ENCODE assay signal across 8 cellular contexts in the genomic region with DNA sequence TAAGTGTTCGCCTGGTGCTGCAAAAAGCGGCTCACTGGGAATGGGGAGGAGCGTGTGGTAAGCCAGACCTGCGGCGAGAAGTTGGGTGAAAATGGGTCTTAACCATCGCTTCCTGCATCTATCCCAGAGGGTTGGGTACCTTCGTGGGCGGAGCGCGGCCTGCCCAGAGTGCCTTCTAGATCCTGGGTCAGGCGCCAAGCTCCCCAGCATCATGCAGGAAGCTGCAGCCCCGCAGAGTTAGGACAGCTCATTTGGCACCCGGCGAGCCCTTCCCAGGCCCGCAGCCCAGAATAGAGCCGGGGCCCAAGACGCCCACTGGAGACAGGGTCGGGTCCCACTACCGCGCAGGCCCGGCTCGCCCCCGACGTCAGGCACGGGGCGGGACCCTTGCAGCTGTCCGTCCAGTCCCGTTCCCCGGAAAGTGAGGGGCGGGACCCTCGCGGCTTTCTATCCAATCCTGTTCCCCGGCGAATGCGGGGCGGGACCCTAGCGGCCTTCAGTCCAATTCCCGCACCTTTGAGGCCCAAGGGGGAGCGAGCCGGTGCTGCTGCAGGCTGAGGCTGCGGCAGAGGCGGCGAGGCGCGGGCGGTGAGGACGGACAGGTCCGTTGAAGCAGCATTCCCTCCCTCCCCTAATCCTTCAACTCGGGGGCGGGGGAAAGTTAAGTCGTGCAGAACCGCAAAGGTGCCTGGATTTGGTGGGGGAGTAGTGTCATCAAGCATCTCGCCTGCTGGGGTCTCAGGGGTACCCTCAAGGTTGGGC. TPM values are rescaled to one million over a fixed set of nuclear protein-coding genes. Genes with fewer than 3 reads are reported as not detected.
A peak's percentile ranks its signal among the peaks of the same experiment; 100 is the strongest.
DNase-seq lines count a peak whose midpoint lies in the region; ATAC-seq, FAIRE-seq and TF ChIP-seq lines count a peak whose summit lies in the region.

A gene with protein sequence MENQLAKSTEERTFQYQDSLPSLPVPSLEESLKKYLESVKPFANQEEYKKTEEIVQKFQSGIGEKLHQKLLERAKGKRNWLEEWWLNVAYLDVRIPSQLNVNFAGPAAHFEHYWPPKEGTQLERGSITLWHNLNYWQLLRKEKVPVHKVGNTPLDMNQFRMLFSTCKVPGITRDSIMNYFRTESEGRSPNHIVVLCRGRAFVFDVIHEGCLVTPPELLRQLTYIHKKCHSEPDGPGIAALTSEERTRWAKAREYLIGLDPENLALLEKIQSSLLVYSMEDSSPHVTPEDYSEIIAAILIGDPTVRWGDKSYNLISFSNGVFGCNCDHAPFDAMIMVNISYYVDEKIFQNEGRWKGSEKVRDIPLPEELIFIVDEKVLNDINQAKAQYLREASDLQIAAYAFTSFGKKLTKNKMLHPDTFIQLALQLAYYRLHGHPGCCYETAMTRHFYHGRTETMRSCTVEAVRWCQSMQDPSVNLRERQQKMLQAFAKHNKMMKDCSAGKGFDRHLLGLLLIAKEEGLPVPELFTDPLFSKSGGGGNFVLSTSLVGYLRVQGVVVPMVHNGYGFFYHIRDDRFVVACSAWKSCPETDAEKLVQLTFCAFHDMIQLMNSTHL (plus strand): TSS at position 499 of the 762 bp plus-strand sequence. CDS start 3,405 bp downstream, outside the sequence.

- intact Hi-C loops in activated CD4-positive, alpha-beta T cell treated with anti-CD3 and anti-CD28 coated beads, Interleukin-2, amount 10 ng/mL, durations not matched to agents 24 days and 14 days (cut with micrococcal nuclease): loop anchor here (1.0 to 2.0 kb wide), 5 partner anchors 33 to 532 kb away; a partner anchor contains a TSS

- H3K36me3 ChIP-seq in BJ (ENCODE audit: control insufficient read depth, insufficient read depth, low read length): peaks cover 4% of the 10 kb centered on the region

- no peak for TF ChIP-seq CTCF in BJ (IDR thresholded peaks at IDR 0.05; ENCODE audit: insufficient read depth, low read depth, low read length)

- H3K27me3 ChIP-seq in BJ (ENCODE audit: control insufficient read depth, insufficient read depth, low read length): no peaks in the 10 kb centered on the region

- peaks cover 46% of the 10 kb centered on the region for H3K4me1 Mint-ChIP-seq in activated CD4-positive, alpha-beta T cell treated with anti-CD3 and anti-CD28 coated beads, Interleukin-2, amount 10 ng/mL, durations not matched to agents 24 days and 14 days

- H3K36me3 Mint-ChIP-seq in activated CD4-positive, alpha-beta T cell treated with anti-CD3 and anti-CD28 coated beads, Interleukin-2, amount 10 ng/mL, durations not matched to agents 24 days and 14 days (ENCODE audit: low read depth): peaks cover 28% of the 10 kb centered on the region

- CTCF ChIA-PET in BJ (lab: Yijun Ruan, JAX): interaction anchor here (1.0 kb wide), 1 partner anchor 24 kb away, joined by 3 read pairs; no protein-coding TSS in a partner anchor

- ATAC-seq in HG03457 (IDR thresholded peaks at IDR 0.05; ENCODE audit: unreplicated experiment): peak; percentile 96

- H3K9me3 Mint-ChIP-seq in activated CD4-positive, alpha-beta T cell treated with anti-CD3 and anti-CD28 coated beads, Interleukin-2, amount 10 ng/mL, durations not matched to agents 24 days and 14 days: peaks cover 2% of the 10 kb centered on the region

- H3K27me3 Mint-ChIP-seq in activated CD4-positive, alpha-beta T cell treated with anti-CD3 and anti-CD28 coated beads, Interleukin-2, amount 10 ng/mL, durations not matched to agents 24 days and 14 days: no peaks in the 10 kb centered on the region

- H3K4me3 Mint-ChIP-seq in activated CD4-positive, alpha-beta T cell treated with anti-CD3 and anti-CD28 coated beads, Interleukin-2, amount 10 ng/mL, durations not matched to agents 24 days and 14 days: peak within 1 kb of the TSS; percentile 97

- DNase-seq in BJ (ENCODE audit: low read depth) (peak; percentile 66), GM19239 (ENCODE audit: insufficient read length, low spot score) (peak; percentile 77), NCI-H524 (lab: John Stamatoyannopoulos, UW) (peak; percentile 84 to 94), cortex of kidney (lab: John Stamatoyannopoulos, UW) (peak; percentile 54), left kidney (ENCODE audit: low read depth, low spot score) (peak; percentile 99)
- DNase-seq in activated CD4-positive, alpha-beta T cell treated with anti-CD3 and anti-CD28 coated beads, Interleukin-2, amount 10 ng/mL, durations not matched to agents 24 days and 14 days: peak; percentile 99
- peak; percentile 94 for DNase-seq in stimulated activated CD4-positive, alpha-beta T cell treated with anti-CD3 and anti-CD28 coated beads, Interleukin-1b, Interleukin-23, amount 100 ng/mL, for 48 hours

- POLR2A ChIA-PET in BJ (lab: Charles Lee): no interaction called here

- peak within 1 kb of the TSS; percentile 59 for H3K4me3 ChIP-seq in BJ (ENCODE audit: low read depth, low read length)

- peak; percentile 99 for FAIRE-seq in GM19239 (lab: Jason Lieb, UNC)

- peak within 1 kb of the TSS; percentile 95 for H3K27ac Mint-ChIP-seq in activated CD4-positive, alpha-beta T cell treated with anti-CD3 and anti-CD28 coated beads, Interleukin-2, amount 10 ng/mL, durations not matched to agents 24 days and 14 days

RNA-seq across cellular contexts. Expression of the gene that starts here (rescaled TPM):
- 4.6 and 9.7 TPM in 2 replicates for polyA plus RNA-seq in BJ (2011; rRNA removed)
- 2.7 and 3.4 TPM in 2 replicates for polyA minus RNA-seq in BJ (2011; rRNA and poly(A)+ RNA removed)
- 6.2 and 7.1 TPM in 2 replicates for total RNA-seq in activated CD4-positive, alpha-beta T cell treated with anti-CD3 and anti-CD28 coated beads, Interleukin-2, amount 10 ng/mL, durations not matched to agents 24 days and 14 days

Comparison
In these comparisons a context has a peak if more than half of its experiments do, and no peak if none do; other contexts are left out.
1. Peak in every context shown above with its lines: DNase-seq, ATAC-seq and H3K4me3 ChIP-seq.